ENCODE assay signal across 8 cellular contexts in genomic region chr18:11982981-11983380, GRCh38. TPM values are rescaled to one million over a fixed set of nuclear protein-coding genes. Genes with fewer than 3 reads are reported as not detected.
DNase-seq lines count a peak whose midpoint lies in the region; ATAC-seq and TF ChIP-seq lines count a peak whose summit lies in the region.

No MANE protein-coding gene starts in this region.

- no peaks in the 10 kb centered on the region for H3K27me3 Mint-ChIP-seq in CD4-positive, alpha-beta memory T cell

- WGBS in HUES64, result 33% methylated on average over 3 of the region's 4 CpGs

- H3K9ac ChIP-seq in HUES64 (ENCODE audit: low read depth, low read length) (no peak overlapping the region), colonic mucosa (ENCODE audit: low read depth in 2 of 2, low read length in 2 of 2) (peak overlapping the region in 1 of 2 donors; percentile 94), mucosa of stomach (ENCODE audit: low read length) (peak overlapping the region; percentile 93)

- H3K9me3 ChIP-seq in CD4-positive, alpha-beta memory T cell (ENCODE audit: control insufficient read depth in 1 of 2, low read length in 2 of 2), result no peaks in the 10 kb centered on the region
- H3K9me3 ChIP-seq in HUES64 (ENCODE audit: insufficient read depth, low read depth, low read length), result no peaks in the 10 kb centered on the region
- no peaks in the 10 kb centered on the region for H3K9me3 ChIP-seq in colonic mucosa
- no peaks in the 10 kb centered on the region for H3K9me3 ChIP-seq in mucosa of stomach (ENCODE audit: control insufficient read depth, low read length)

- H3K4me1 Mint-ChIP-seq in CD4-positive, alpha-beta memory T cell, result peaks cover 10 to 15% (median 12%) of the 10 kb centered on the region in 4 donors

- CTCF ChIA-PET in CD4-positive, alpha-beta memory T cell (lab: Charles Lee; ENCODE audit: partially characterized antibody), result interaction anchor here (0.9 to 2.0 kb wide), 3 partner anchors 11 to 56 kb away, joined by 3 to 10 read pairs (median 3); no protein-coding TSS in a partner anchor

- peak overlapping the region in 5 of 8 donors; percentile 24 to 54 (median 43) for H3K4me3 Mint-ChIP-seq in CD4-positive, alpha-beta memory T cell

- H3K27me3 ChIP-seq in CD4-positive, alpha-beta memory T cell (ENCODE audit: insufficient read depth, low read length), result no peaks in the 10 kb centered on the region
- H3K27me3 ChIP-seq in HUES64 (ENCODE audit: insufficient read depth, low read length) (no peaks in the 10 kb centered on the region), colonic mucosa (no peaks in the 10 kb centered on the region), mucosa of stomach (ENCODE audit: control insufficient read depth, insufficient read depth, low read length) (no peaks in the 10 kb centered on the region)

- peaks cover 12% of the 10 kb centered on the region for H3K4me1 ChIP-seq in CD4-positive, alpha-beta memory T cell (ENCODE audit: insufficient read depth, low read length)
- H3K4me1 ChIP-seq in HUES64 (ENCODE audit: insufficient read depth, low read length) (peaks cover 37% of the 10 kb centered on the region), colonic mucosa (peaks cover 9% of the 10 kb centered on the region), mucosa of stomach (ENCODE audit: control insufficient read depth, insufficient read depth, low read length) (peaks cover 37% of the 10 kb centered on the region)

- peak overlapping the region in 1 of 7 donors; percentile 7 for H3K27ac Mint-ChIP-seq in CD4-positive, alpha-beta memory T cell

- H3K4me3 ChIP-seq in CD4-positive, alpha-beta memory T cell (ENCODE audit: low read length in 2 of 2), result no peak overlapping the region
- peak overlapping the region; percentile 72 for H3K4me3 ChIP-seq in HUES64 (ENCODE audit: low read length)
- H3K4me3 ChIP-seq in colonic mucosa, result no peak overlapping the region
- peak overlapping the region; percentile 91 for H3K4me3 ChIP-seq in mucosa of stomach (ENCODE audit: low read length)

- no peaks in the 10 kb centered on the region for H3K9me3 Mint-ChIP-seq in CD4-positive, alpha-beta memory T cell

- no peaks in the 10 kb centered on the region for H3K36me3 Mint-ChIP-seq in CD4-positive, alpha-beta memory T cell

- intact Hi-C loops in CD4-positive, alpha-beta memory T cell (cut with micrococcal nuclease), result no loop called here
- intact Hi-C loops in colonic mucosa (cut with DNase I), result no loop called here

- POLR2A ChIA-PET in CD4-positive, alpha-beta memory T cell (lab: Charles Lee; ENCODE audit: partially characterized antibody), result interaction anchor here (1.3 to 3.7 kb wide), 2 partner anchors 36 to 75 kb away, joined by 4 to 17 read pairs; partner anchors contain the start of gene MPPE1

- H3K36me3 ChIP-seq in CD4-positive, alpha-beta memory T cell (ENCODE audit: insufficient read depth, low read length), result no peaks in the 10 kb centered on the region
- H3K36me3 ChIP-seq in HUES64 (ENCODE audit: insufficient read depth, low read length) (peaks cover 5% of the 10 kb centered on the region; the same call in 1 of the 2 replicates), colonic mucosa (no peaks in the 10 kb centered on the region), mucosa of stomach (ENCODE audit: control insufficient read depth, insufficient read depth, low read length) (no peaks in the 10 kb centered on the region)

- DNase-seq in CD4-positive, alpha-beta memory T cell, result no peak
- DNase-seq in colonic mucosa (peak; percentile 54), activated gamma-delta T cell treated with Interleukin-2 at 50 U/mL for 16 hours (no peak), HUDEP-2 (lab: John Stamatoyannopoulos, UW; ENCODE audit: unreplicated experiment in 76 of 76) (no peak), UCSD-AML1 (lab: John Stamatoyannopoulos, UW; ENCODE audit: unreplicated experiment) (no peak)

- no peak overlapping the region for H3K27ac ChIP-seq in CD4-positive, alpha-beta memory T cell (ENCODE audit: low read depth, low read length)
- H3K27ac ChIP-seq in HUES64 (ENCODE audit: low read depth, low read length) (no peak overlapping the region), colonic mucosa (no peak overlapping the region)

- no peak for TF ChIP-seq CTCF in colonic mucosa (IDR thresholded peaks at IDR 0.05)

- no peak for ATAC-seq in GM18520 (IDR thresholded peaks at IDR 0.05; ENCODE audit: unreplicated experiment)

RNA-seq across cellular contexts. Expression of gene IMPA2, which starts 1.7 kb away (rescaled TPM):
- total RNA-seq in CD4-positive, alpha-beta memory T cell, result 1 to 10 TPM; 6.4 to 6.6 TPM
- polyA plus RNA-seq in CD4-positive, alpha-beta memory T cell, result 1 to 10 TPM; 4.9 to 9.8 TPM
- 73.2 TPM for polyA plus RNA-seq in HUES64 (2013, experiment 1 of 2)
- polyA plus RNA-seq in HUES64 (2013, experiment 2 of 2), result 71.5 TPM
- 100 to 1,000 TPM; 150 to 201 TPM for total RNA-seq in colonic mucosa

Comparison
In these comparisons a context has a peak if more than half of its experiments do, and no peak if none do; other contexts are left out.
1. H3K4me3 ChIP-seq: peak in HUES64 (single experiment) and mucosa of stomach (single experiment); none in CD4-positive, alpha-beta memory T cell (0 of 2) and colonic mucosa (single experiment).
2. RNA of gene IMPA2, which starts 1.7 kb away (total RNA-seq): 150 to 201 TPM in colonic mucosa; 6.4 to 6.6 TPM in CD4-positive, alpha-beta memory T cell; every median in the first group is over 10 times any median in the second.